ENCODE assay signal across 14 cellular contexts in genomic region chr7:22386865-22387264, GRCh38. TPM values are rescaled to one million over a fixed set of nuclear protein-coding genes. Genes with fewer than 3 reads are reported as not detected.
A peak's percentile ranks its signal among the peaks of the same experiment; 100 is the strongest.
DNase-seq lines count a peak whose midpoint lies in the region; ATAC-seq, FAIRE-seq and TF ChIP-seq lines count a peak whose summit lies in the region.
"Had no signal": no experiment of that assay in that cellular context is flagged by ENCODE, and none has a peak within 500 bp of the region (broad histone marks: within the 10 kb centered on the region; RNA-seq: fewer than 3 reads in every experiment).

No MANE protein-coding gene starts in this region.

- H3K27me3 ChIP-seq in BE2C = no peaks in the 10 kb centered on the region
- H3K27me3 ChIP-seq: colonic mucosa, thyroid gland had no signal

- no peak overlapping the region for H3K27ac Mint-ChIP-seq in activated CD4-positive, alpha-beta memory T cell treated with anti-CD3 and anti-CD28 coated beads, Interleukin-2, amount 10 ng/mL, durations not matched to agents 7 days and 5 days
- H3K27ac Mint-ChIP-seq: activated naive CD8-positive, alpha-beta T cell had no signal

- no peaks in the 10 kb centered on the region for H3K9me3 ChIP-seq in BE2C
- H3K9me3 ChIP-seq: colonic mucosa, thyroid gland had no signal

- peaks cover 5% of the 10 kb centered on the region for H3K4me1 Mint-ChIP-seq in activated CD4-positive, alpha-beta memory T cell treated with anti-CD3 and anti-CD28 coated beads, Interleukin-2, amount 10 ng/mL, durations not matched to agents 7 days and 5 days

- no peak overlapping the region for H3K4me3 Mint-ChIP-seq in activated CD4-positive, alpha-beta memory T cell treated with anti-CD3 and anti-CD28 coated beads, Interleukin-2, amount 10 ng/mL, durations not matched to agents 7 days and 5 days
- H3K4me3 Mint-ChIP-seq: activated naive CD8-positive, alpha-beta T cell had no signal

- H3K36me3 Mint-ChIP-seq in activated CD4-positive, alpha-beta memory T cell treated with anti-CD3 and anti-CD28 coated beads, Interleukin-2, amount 10 ng/mL, durations not matched to agents 7 days and 5 days (ENCODE audit: low read depth) = no peaks in the 10 kb centered on the region
- H3K36me3 Mint-ChIP-seq: activated naive CD8-positive, alpha-beta T cell had no signal

- H3K9me3 Mint-ChIP-seq in activated CD4-positive, alpha-beta memory T cell treated with anti-CD3 and anti-CD28 coated beads, Interleukin-2, amount 10 ng/mL, durations not matched to agents 7 days and 5 days = no peaks in the 10 kb centered on the region

- no peak overlapping the region for H3K4me3 ChIP-seq in BE2C (ENCODE audit: low read depth, low read length)
- H3K4me3 ChIP-seq: colonic mucosa, thyroid gland had no signal

- DNase-seq in activated CD4-positive, CD25-positive, alpha-beta regulatory T cell (lab: John Stamatoyannopoulos, UW) = no peak
- DNase-seq in activated CD4-positive, alpha-beta memory T cell treated with anti-CD3 and anti-CD28 coated beads, Interleukin-2, amount 10 ng/mL, durations not matched to agents 7 days and 5 days = no peak
- DNase-seq in BE2C (no peak), RCC 7860 (ENCODE audit: low spot score) (no peak)
- DNase-seq: colonic mucosa; NCI-H187; NK-92 treated with Interleukin-12 subunit alpha and Interleukin-12 subunit beta, amount 100 ng/mL, for 24 hours; right cardiac atrium; thyroid gland had no signal

- no peaks in the 10 kb centered on the region for H3K36me3 ChIP-seq in BE2C
- H3K36me3 ChIP-seq: colonic mucosa, thyroid gland had no signal

- peaks cover 9% of the 10 kb centered on the region for H3K4me1 ChIP-seq in BE2C
- H3K4me1 ChIP-seq: colonic mucosa, thyroid gland had no signal

- CTCF ChIA-PET in activated CD4-positive, alpha-beta memory T cell treated with anti-CD3 and anti-CD28 coated beads, Interleukin-2, amount 10 ng/mL, durations not matched to agents 7 days and 5 days (lab: Charles Lee) = no interaction called here

- POLR2A ChIA-PET in activated CD4-positive, alpha-beta memory T cell treated with anti-CD3 and anti-CD28 coated beads, Interleukin-2, amount 10 ng/mL, durations not matched to agents 7 days and 5 days (lab: Charles Lee) = no interaction called here

- FAIRE-seq in RCC 7860 (lab: Jason Lieb, UNC) = no peak

- H3K27me3 Mint-ChIP-seq in activated CD4-positive, alpha-beta memory T cell treated with anti-CD3 and anti-CD28 coated beads, Interleukin-2, amount 10 ng/mL, durations not matched to agents 7 days and 5 days = peaks cover 19% of the 10 kb centered on the region

- ATAC-seq in GM18499 (IDR thresholded peaks at IDR 0.05; ENCODE audit: insufficient read depth, unreplicated experiment) (peak; percentile 54), GM19463 (IDR thresholded peaks at IDR 0.05; ENCODE audit: unreplicated experiment) (peak; percentile 59), HG02852 (IDR thresholded peaks at IDR 0.05; ENCODE audit: unreplicated experiment) (peak; percentile 52), HG03460 (IDR thresholded peaks at IDR 0.05; ENCODE audit: unreplicated experiment) (peak; percentile 70)
- ATAC-seq: right cardiac atrium had no signal

- TF ChIP-seq CTCF in BE2C (IDR thresholded peaks at IDR 0.05; ENCODE audit: low read depth, low read length) = no peak

RNA-seq across cellular contexts. Expression of gene RAPGEF5, which starts 29.9 kb away (rescaled TPM):
- total RNA-seq in activated CD4-positive, alpha-beta memory T cell treated with anti-CD3 and anti-CD28 coated beads, Interleukin-2, amount 10 ng/mL, durations not matched to agents 7 days and 5 days = under 1 TPM; 0.43 to 0.93 TPM
- polyA plus RNA-seq in BE2C (2012; ENCODE audit: insufficient read depth, insufficient read length, low read depth) = 32.0 TPM
